27 cellular contexts compared by ENCODE assay signal in the genomic region with DNA sequence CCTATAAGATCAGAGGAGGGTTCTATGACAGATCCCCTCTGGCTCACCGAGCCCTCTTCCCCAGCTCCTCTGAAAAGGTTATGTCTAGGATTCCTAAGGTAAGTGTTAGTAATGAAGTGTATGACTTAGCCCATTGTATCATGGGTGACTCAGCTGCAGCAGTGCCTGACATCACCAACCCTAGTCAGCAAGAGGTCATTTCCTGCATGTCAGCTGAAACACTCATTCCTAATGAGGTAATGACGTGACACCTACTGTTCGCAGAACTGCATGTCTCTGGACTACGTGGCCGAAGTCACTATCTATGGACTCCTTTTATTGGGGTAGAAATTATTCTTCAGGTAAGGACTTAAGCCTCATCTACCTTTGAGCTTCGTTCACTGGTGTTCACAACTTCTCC.
DNase-seq lines count a peak whose midpoint lies in the region; ATAC-seq and TF ChIP-seq lines count a peak whose summit lies in the region.
"Had no signal": no experiment of that assay in that cellular context is flagged by ENCODE, and none has a peak within 500 bp of the region (broad histone marks: within the 10 kb centered on the region; RNA-seq: fewer than 3 reads in every experiment).

No MANE protein-coding gene starts in this region.

- H3K27ac ChIP-seq in HEK293 (ENCODE audit: extremely low read depth, low read depth, low read length): no peak overlapping the region
- no peak overlapping the region for H3K27ac ChIP-seq in GM23338 (ENCODE audit: low read depth)
- H3K27ac ChIP-seq: gastroesophageal sphincter, left lung, SK-N-MC, thoracic aorta had no signal

- 0 out of 2 replicates have a peak, but pooled peaks cover 4% of the 10 kb centered on the region for H3K9me2 ChIP-seq in GM23338 (ENCODE audit: insufficient read depth)

- DNase-seq in NCI-H510A (lab: John Stamatoyannopoulos, UW): peak; percentile 4
- DNase-seq in SW480 (ENCODE audit: low spot score): peak; percentile 53
- peak; percentile 76 for DNase-seq in kidney tubule cell (ENCODE audit: low spot score)
- no peak for DNase-seq in progenitor cell of endocrine pancreas (ENCODE audit: low spot score, unreplicated experiment)
- DNase-seq in stimulated activated effector memory CD8-positive, alpha-beta T cell treated with anti-CD3 and anti-CD28 coated beads, Interleukin-12 subunit alpha, Interleukin-12 subunit beta, amount 100 ng/mL, for 72 hours (ENCODE audit: low spot score in 2 of 2): no peak
- DNase-seq in GM23338 (ENCODE audit: low spot score): no peak
- DNase-seq: activated CD4-positive, alpha-beta memory T cell treated with anti-CD3 and anti-CD28 coated beads, Interleukin-2, amount 10 ng/mL, durations not matched to agents 7 days and 5 days; activated effector memory CD4-positive, alpha-beta T cell treated with anti-CD3 and anti-CD28 coated beads, Interleukin-2, amount 50 U/mL, for 16 hours; CD4-positive, CD25-positive, alpha-beta regulatory T cell; hypothalamus; immature natural killer cell; KBM-7; left lung; naive thymus-derived CD4-positive, alpha-beta T cell; NCI-H146; occipital lobe; T-helper 17 cell had no signal

- H3K4me3 Mint-ChIP-seq in progenitor cell of endocrine pancreas (ENCODE audit: low read depth): no peak overlapping the region
- H3K4me3 Mint-ChIP-seq in stimulated activated effector memory CD8-positive, alpha-beta T cell treated with anti-CD3 and anti-CD28 coated beads, Interleukin-12 subunit alpha, Interleukin-12 subunit beta, amount 100 ng/mL, for 72 hours: no peak overlapping the region
- no peak overlapping the region for H3K4me3 Mint-ChIP-seq in GM23338
- H3K4me3 Mint-ChIP-seq: activated CD4-positive, alpha-beta memory T cell treated with anti-CD3 and anti-CD28 coated beads, Interleukin-2, amount 10 ng/mL, durations not matched to agents 7 days and 5 days; CD4-positive, CD25-positive, alpha-beta regulatory T cell; central memory CD8-positive, alpha-beta T cell; dendritic cell treated with granulocyte-macrophage colony-stimulating factor and Interleukin-4, amounts not matched to agents 40 ng/mL and 50 ng/mL, for 4 days; immature natural killer cell; naive thymus-derived CD4-positive, alpha-beta T cell; stimulated activated naive CD8-positive, alpha-beta T cell treated with anti-CD3 and anti-CD28 coated beads, Interleukin-15, Interleukin-2, amounts not matched to agents 100 ng/mL and 50 ng/mL, for 24 hours; T-helper 17 cell had no signal

- H3K4me3 ChIP-seq in HEK293 (ENCODE audit: low read depth, low read length) (no peak overlapping the region), GM23338 (no peak overlapping the region)
- H3K4me3 ChIP-seq: gastroesophageal sphincter, HAP-1, left lung, SK-N-MC, thoracic aorta had no signal

- H3K79me2 ChIP-seq in GM23338 (replicated peaks; ENCODE audit: insufficient read depth): no peaks in the 10 kb centered on the region

- H2AFZ ChIP-seq in GM23338: no peak overlapping the region

- no peak overlapping the region for H3K4me2 ChIP-seq in GM23338

- no peaks in the 10 kb centered on the region for H3K36me3 Mint-ChIP-seq in progenitor cell of endocrine pancreas (ENCODE audit: insufficient read depth)
- no peaks in the 10 kb centered on the region for H3K36me3 Mint-ChIP-seq in stimulated activated effector memory CD8-positive, alpha-beta T cell treated with anti-CD3 and anti-CD28 coated beads, Interleukin-12 subunit alpha, Interleukin-12 subunit beta, amount 100 ng/mL, for 72 hours
- no peaks in the 10 kb centered on the region for H3K36me3 Mint-ChIP-seq in GM23338 (ENCODE audit: low read depth)
- H3K36me3 Mint-ChIP-seq: CD4-positive, CD25-positive, alpha-beta regulatory T cell; immature natural killer cell; naive thymus-derived CD4-positive, alpha-beta T cell had no signal

- no peaks in the 10 kb centered on the region for H4K20me1 ChIP-seq in GM23338 (replicated peaks; ENCODE audit: insufficient read depth)

- ATAC-seq in GM21529 (IDR thresholded peaks at IDR 0.05; ENCODE audit: unreplicated experiment) (no peak), GM23338 (no peak)
- ATAC-seq in stimulated activated effector memory CD8-positive, alpha-beta T cell treated with anti-CD3 and anti-CD28 coated beads, Interleukin-12 subunit alpha, Interleukin-12 subunit beta, amount 100 ng/mL, for 72 hours: no peak
- ATAC-seq: activated CD4-positive, CD25-positive, alpha-beta regulatory T cell treated with anti-CD3 and anti-CD28 coated beads, Interleukin-2, amount 50 U/mL, for 24 hours; gastroesophageal sphincter; left lung; naive thymus-derived CD4-positive, alpha-beta T cell; T-helper 17 cell had no signal

- TF ChIP-seq CTCF in HEK293 (tag by site-specific recombination; IDR thresholded peaks at IDR 0.05): no peak
- no peak for TF ChIP-seq CTCF in progenitor cell of endocrine pancreas (IDR thresholded peaks at IDR 0.05; ENCODE audit: unreplicated experiment)
- no peak for TF ChIP-seq CTCF in GM23338 (conservative IDR thresholded peaks at IDR 0.05; ENCODE audit: low read depth in 2 of 2)

- H3F3A ChIP-seq in GM23338 (replicated peaks; ENCODE audit: low read depth): no peaks in the 10 kb centered on the region

- H3K4me1 Mint-ChIP-seq in progenitor cell of endocrine pancreas (ENCODE audit: low read depth) (peaks cover 4% of the 10 kb centered on the region), GM23338 (no peaks in the 10 kb centered on the region)
- H3K4me1 Mint-ChIP-seq in stimulated activated effector memory CD8-positive, alpha-beta T cell treated with anti-CD3 and anti-CD28 coated beads, Interleukin-12 subunit alpha, Interleukin-12 subunit beta, amount 100 ng/mL, for 72 hours: no peaks in the 10 kb centered on the region
- H3K4me1 Mint-ChIP-seq: activated CD4-positive, alpha-beta memory T cell treated with anti-CD3 and anti-CD28 coated beads, Interleukin-2, amount 10 ng/mL, durations not matched to agents 7 days and 5 days; CD4-positive, CD25-positive, alpha-beta regulatory T cell; central memory CD8-positive, alpha-beta T cell; immature natural killer cell; naive thymus-derived CD4-positive, alpha-beta T cell; T-helper 17 cell had no signal

- POLR2A ChIA-PET in HEK293 (lab: Yijun Ruan, JAX): interaction anchor here (0.6 kb wide), 1 partner anchor 421 kb away, joined by 3 read pairs; no protein-coding TSS in a partner anchor

- H3K9me3 Mint-ChIP-seq in progenitor cell of endocrine pancreas (ENCODE audit: low read depth) (peaks cover 2% of the 10 kb centered on the region), GM23338 (no peaks in the 10 kb centered on the region)
- H3K9me3 Mint-ChIP-seq in stimulated activated effector memory CD8-positive, alpha-beta T cell treated with anti-CD3 and anti-CD28 coated beads, Interleukin-12 subunit alpha, Interleukin-12 subunit beta, amount 100 ng/mL, for 72 hours: peaks cover under 1% of the 10 kb centered on the region
- H3K9me3 Mint-ChIP-seq: stimulated activated naive CD8-positive, alpha-beta T cell treated with anti-CD3 and anti-CD28 coated beads, Interleukin-15, Interleukin-2, amounts not matched to agents 100 ng/mL and 50 ng/mL, for 24 hours had no signal

- H3K4me1 ChIP-seq in HEK293 (ENCODE audit: control insufficient read depth, insufficient read depth, low read length): no peaks in the 10 kb centered on the region
- H3K4me1 ChIP-seq in GM23338 (ENCODE audit: insufficient read depth): no peaks in the 10 kb centered on the region
- H3K4me1 ChIP-seq: HAP-1, left lung had no signal

- H3K36me3 ChIP-seq in HEK293 (ENCODE audit: control insufficient read depth in 2 of 2, insufficient read depth in 1 of 2, low read length in 2 of 2): no peaks in the 10 kb centered on the region
- H3K36me3 ChIP-seq in GM23338 (ENCODE audit: insufficient read depth): no peaks in the 10 kb centered on the region
- H3K36me3 ChIP-seq: gastroesophageal sphincter, HAP-1, left lung, thoracic aorta had no signal

- CTCF ChIA-PET in HEK293 (lab: Yijun Ruan, JAX): no interaction called here

- no peaks in the 10 kb centered on the region for H3K27me3 ChIP-seq in GM23338 (ENCODE audit: insufficient read depth)
- H3K27me3 ChIP-seq: gastroesophageal sphincter, left lung had no signal

- no peak overlapping the region for H3K27ac Mint-ChIP-seq in progenitor cell of endocrine pancreas
- H3K27ac Mint-ChIP-seq in stimulated activated effector memory CD8-positive, alpha-beta T cell treated with anti-CD3 and anti-CD28 coated beads, Interleukin-12 subunit alpha, Interleukin-12 subunit beta, amount 100 ng/mL, for 72 hours: no peak overlapping the region
- no peak overlapping the region for H3K27ac Mint-ChIP-seq in GM23338
- H3K27ac Mint-ChIP-seq: activated CD4-positive, alpha-beta memory T cell treated with anti-CD3 and anti-CD28 coated beads, Interleukin-2, amount 10 ng/mL, durations not matched to agents 7 days and 5 days; CD4-positive, CD25-positive, alpha-beta regulatory T cell; dendritic cell treated with granulocyte-macrophage colony-stimulating factor and Interleukin-4, amounts not matched to agents 40 ng/mL and 50 ng/mL, for 4 days; immature natural killer cell; naive thymus-derived CD4-positive, alpha-beta T cell; stimulated activated naive CD8-positive, alpha-beta T cell treated with anti-CD3 and anti-CD28 coated beads, Interleukin-15, Interleukin-2, amounts not matched to agents 100 ng/mL and 50 ng/mL, for 24 hours; T-helper 17 cell had no signal

- H3K27me3 Mint-ChIP-seq in progenitor cell of endocrine pancreas (peaks cover 17% of the 10 kb centered on the region), GM23338 (ENCODE audit: insufficient read depth, low read depth, poor library complexity) (peaks cover 5% of the 10 kb centered on the region)
- H3K27me3 Mint-ChIP-seq: activated CD4-positive, alpha-beta memory T cell treated with anti-CD3 and anti-CD28 coated beads, Interleukin-2, amount 10 ng/mL, durations not matched to agents 7 days and 5 days; CD4-positive, CD25-positive, alpha-beta regulatory T cell; central memory CD8-positive, alpha-beta T cell; dendritic cell treated with granulocyte-macrophage colony-stimulating factor and Interleukin-4, amounts not matched to agents 40 ng/mL and 50 ng/mL, for 4 days; stimulated activated naive CD8-positive, alpha-beta T cell treated with anti-CD3 and anti-CD28 coated beads, Interleukin-15, Interleukin-2, amounts not matched to agents 100 ng/mL and 50 ng/mL, for 24 hours had no signal

- H3K9me3 ChIP-seq in HEK293 (ENCODE audit: control insufficient read depth, insufficient read depth, low read depth, low read length): no peaks in the 10 kb centered on the region
- H3K9me3 ChIP-seq: gastroesophageal sphincter, left lung, thoracic aorta had no signal

TF ChIP-seq in GM23338, 12 proteins besides CTCF, POLR2A, EP300 and RAD21 (continues in another document):
- TF ChIP-seq EZH2 (IDR thresholded peaks at IDR 0.05; ENCODE audit: low read depth, unreplicated experiment) (no peak), ZNF114 (CRISPR knock-in tag; IDR thresholded peaks at IDR 0.05) (no peak), JUNB (IDR thresholded peaks at IDR 0.05; ENCODE audit: unreplicated experiment) (no peak), ZNF331 (CRISPR knock-in tag; IDR thresholded peaks at IDR 0.05; ENCODE audit: low read depth) (no peak), POLR2AphosphoS5 (IDR thresholded peaks at IDR 0.05; ENCODE audit: low read depth) (no peak)

Comparison
In these comparisons a context has a peak if more than half of its experiments do, and no peak if none do; other contexts are left out.
1. DNase-seq: peak in NCI-H510A (single experiment), SW480 (single experiment) and kidney tubule cell (single experiment); none in progenitor cell of endocrine pancreas (single experiment), stimulated activated effector memory CD8-positive, alpha-beta T cell treated with anti-CD3 and anti-CD28 coated beads, Interleukin-12 subunit alpha, Interleukin-12 subunit beta, amount 100 ng/mL, for 72 hours (0 of 2) and GM23338 (single experiment).